1 cellular context compared by ENCODE assay signal in the genomic region with DNA sequence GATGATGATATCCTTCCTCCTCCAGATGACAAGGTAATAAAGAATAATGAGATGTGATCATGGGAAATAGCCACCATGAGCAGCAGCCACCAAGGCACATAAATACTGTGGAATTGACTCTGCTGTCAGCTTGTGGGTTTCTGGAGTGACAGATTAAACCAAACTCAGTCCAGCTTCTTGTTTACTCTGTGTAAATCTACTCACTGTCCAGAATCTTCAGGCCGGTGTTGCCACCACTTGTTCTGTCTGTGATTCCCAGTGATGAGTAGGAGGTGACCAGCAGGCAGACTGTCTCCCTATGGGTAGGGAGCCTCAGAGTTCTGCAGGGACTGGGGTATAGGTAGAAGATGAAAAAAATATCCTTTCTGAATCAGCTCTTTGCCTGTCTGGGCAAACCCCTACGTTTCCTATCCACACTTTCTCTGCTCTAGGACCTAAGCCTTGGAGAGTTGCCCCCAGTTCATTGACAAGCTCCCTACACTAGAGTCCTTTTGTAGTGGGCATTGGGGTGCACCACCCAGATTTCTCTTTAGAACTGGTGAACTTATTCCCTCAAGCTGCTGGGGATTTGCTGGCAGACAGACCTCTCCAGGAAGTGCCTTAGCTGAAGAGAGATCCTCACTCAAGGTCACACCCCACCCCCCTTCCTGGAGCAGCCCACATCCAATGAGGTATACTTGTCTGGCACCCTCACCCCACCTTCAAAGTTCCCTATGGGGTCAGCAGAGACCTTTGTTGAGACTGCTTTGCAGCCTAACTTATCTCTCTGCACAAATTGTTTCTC.
TF ChIP-seq lines count a peak whose summit lies in the region.

No MANE protein-coding gene starts in this region.

TF ChIP-seq in K562, 482 proteins besides CTCF, POLR2A, EP300 and RAD21 (continued from another document):
- TF ChIP-seq, protein P1, sequence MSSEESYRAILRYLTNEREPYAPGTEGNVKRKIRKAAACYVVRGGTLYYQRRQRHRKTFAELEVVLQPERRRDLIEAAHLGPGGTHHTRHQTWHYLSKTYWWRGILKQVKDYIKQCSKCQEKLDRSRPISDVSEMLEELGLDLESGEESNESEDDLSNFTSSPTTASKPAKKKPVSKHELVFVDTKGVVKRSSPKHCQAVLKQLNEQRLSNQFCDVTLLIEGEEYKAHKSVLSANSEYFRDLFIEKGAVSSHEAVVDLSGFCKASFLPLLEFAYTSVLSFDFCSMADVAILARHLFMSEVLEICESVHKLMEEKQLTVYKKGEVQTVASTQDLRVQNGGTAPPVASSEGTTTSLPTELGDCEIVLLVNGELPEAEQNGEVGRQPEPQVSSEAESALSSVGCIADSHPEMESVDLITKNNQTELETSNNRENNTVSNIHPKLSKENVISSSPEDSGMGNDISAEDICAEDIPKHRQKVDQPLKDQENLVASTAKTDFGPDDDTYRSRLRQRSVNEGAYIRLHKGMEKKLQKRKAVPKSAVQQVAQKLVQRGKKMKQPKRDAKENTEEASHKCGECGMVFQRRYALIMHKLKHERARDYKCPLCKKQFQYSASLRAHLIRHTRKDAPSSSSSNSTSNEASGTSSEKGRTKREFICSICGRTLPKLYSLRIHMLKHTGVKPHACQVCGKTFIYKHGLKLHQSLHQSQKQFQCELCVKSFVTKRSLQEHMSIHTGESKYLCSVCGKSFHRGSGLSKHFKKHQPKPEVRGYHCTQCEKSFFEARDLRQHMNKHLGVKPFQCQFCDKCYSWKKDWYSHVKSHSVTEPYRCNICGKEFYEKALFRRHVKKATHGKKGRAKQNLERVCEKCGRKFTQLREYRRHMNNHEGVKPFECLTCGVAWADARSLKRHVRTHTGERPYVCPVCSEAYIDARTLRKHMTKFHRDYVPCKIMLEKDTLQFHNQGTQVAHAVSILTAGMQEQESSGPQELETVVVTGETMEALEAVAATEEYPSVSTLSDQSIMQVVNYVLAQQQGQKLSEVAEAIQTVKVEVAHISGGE (CRISPR knock-in tag; IDR thresholded peaks at IDR 0.05), result 0 out of 6 replicates have a peak, but pooled peaks of 1 of the 3 experiments have one; percentile 48
- TF ChIP-seq ARNT (IDR thresholded peaks at IDR 0.05), result peak; percentile 69 to 87
- TF ChIP-seq JUND (IDR thresholded peaks at IDR 0.05; ENCODE audit: borderline replicate concordance, low read depth, low read length), result peak; percentile 56; the same call in 1 of the 2 replicates
- TF ChIP-seq JUND (tag; IDR thresholded peaks at IDR 0.05; ENCODE audit: borderline replicate concordance, low read depth, low read length), result peak; percentile 61; the same call in 1 of the 3 replicates
- peak; percentile 93 to 97 for TF ChIP-seq FOXK2 (conservative IDR thresholded peaks at IDR 0.05 in 1 of 2, IDR thresholded peaks at IDR 0.05 in 1 of 2; ENCODE audit: low read depth in 2 of 2)
- peak; percentile 97 for TF ChIP-seq ZNF41 (CRISPR knock-in tag; conservative IDR thresholded peaks at IDR 0.05)
- TF ChIP-seq, protein P2, sequence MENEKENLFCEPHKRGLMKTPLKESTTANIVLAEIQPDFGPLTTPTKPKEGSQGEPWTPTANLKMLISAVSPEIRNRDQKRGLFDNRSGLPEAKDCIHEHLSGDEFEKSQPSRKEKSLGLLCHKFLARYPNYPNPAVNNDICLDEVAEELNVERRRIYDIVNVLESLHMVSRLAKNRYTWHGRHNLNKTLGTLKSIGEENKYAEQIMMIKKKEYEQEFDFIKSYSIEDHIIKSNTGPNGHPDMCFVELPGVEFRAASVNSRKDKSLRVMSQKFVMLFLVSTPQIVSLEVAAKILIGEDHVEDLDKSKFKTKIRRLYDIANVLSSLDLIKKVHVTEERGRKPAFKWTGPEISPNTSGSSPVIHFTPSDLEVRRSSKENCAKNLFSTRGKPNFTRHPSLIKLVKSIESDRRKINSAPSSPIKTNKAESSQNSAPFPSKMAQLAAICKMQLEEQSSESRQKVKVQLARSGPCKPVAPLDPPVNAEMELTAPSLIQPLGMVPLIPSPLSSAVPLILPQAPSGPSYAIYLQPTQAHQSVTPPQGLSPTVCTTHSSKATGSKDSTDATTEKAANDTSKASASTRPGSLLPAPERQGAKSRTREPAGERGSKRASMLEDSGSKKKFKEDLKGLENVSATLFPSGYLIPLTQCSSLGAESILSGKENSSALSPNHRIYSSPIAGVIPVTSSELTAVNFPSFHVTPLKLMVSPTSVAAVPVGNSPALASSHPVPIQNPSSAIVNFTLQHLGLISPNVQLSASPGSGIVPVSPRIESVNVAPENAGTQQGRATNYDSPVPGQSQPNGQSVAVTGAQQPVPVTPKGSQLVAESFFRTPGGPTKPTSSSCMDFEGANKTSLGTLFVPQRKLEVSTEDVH (IDR thresholded peaks at IDR 0.05; ENCODE audit: low read depth, partially characterized antibody), result peak; percentile 31
- peak; percentile 74; the same call in 1 of the 2 replicates for TF ChIP-seq ETV5 (CRISPR knock-in tag; IDR thresholded peaks at IDR 0.05; ENCODE audit: low read depth)
- TF ChIP-seq ETV6 (IDR thresholded peaks at IDR 0.05; ENCODE audit: borderline replicate concordance in 1 of 2, low read depth in 2 of 2, low read length in 1 of 2), result peak in 1 of 2 experiments; percentile 52; a peak in 1 of 4 replicates
- no peak for TF ChIP-seq ETV6 (CRISPR knock-in tag; IDR thresholded peaks at IDR 0.05; ENCODE audit: borderline replicate concordance)
- TF ChIP-seq, protein P3, sequence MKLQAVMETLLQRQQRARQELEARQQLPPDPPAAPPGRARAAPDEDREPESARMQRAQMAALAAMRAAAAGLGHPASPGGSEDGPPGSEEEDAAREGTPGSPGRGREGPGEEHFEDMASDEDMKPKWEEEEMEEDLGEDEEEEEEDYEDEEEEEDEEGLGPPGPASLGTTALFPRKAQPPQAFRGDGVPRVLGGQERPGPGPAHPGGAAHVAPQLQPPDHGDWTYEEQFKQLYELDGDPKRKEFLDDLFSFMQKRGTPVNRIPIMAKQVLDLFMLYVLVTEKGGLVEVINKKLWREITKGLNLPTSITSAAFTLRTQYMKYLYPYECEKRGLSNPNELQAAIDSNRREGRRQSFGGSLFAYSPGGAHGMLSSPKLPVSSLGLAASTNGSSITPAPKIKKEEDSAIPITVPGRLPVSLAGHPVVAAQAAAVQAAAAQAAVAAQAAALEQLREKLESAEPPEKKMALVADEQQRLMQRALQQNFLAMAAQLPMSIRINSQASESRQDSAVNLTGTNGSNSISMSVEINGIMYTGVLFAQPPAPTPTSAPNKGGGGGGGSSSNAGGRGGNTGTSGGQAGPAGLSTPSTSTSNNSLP (IDR thresholded peaks at IDR 0.05; ENCODE audit: borderline replicate concordance, low read depth, low read length), result peak; percentile 64; the same call in 1 of the 2 replicates
- TF ChIP-seq, protein P4, sequence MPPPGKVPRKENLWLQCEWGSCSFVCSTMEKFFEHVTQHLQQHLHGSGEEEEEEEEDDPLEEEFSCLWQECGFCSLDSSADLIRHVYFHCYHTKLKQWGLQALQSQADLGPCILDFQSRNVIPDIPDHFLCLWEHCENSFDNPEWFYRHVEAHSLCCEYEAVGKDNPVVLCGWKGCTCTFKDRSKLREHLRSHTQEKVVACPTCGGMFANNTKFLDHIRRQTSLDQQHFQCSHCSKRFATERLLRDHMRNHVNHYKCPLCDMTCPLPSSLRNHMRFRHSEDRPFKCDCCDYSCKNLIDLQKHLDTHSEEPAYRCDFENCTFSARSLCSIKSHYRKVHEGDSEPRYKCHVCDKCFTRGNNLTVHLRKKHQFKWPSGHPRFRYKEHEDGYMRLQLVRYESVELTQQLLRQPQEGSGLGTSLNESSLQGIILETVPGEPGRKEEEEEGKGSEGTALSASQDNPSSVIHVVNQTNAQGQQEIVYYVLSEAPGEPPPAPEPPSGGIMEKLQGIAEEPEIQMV (tag; conservative IDR thresholded peaks at IDR 0.05; ENCODE audit: low read depth), result no peak
- 0 out of 2 replicates have a peak, but pooled peaks have one; percentile 29 for TF ChIP-seq EGR1 (conservative IDR thresholded peaks at IDR 0.05)
- TF ChIP-seq, protein P5, sequence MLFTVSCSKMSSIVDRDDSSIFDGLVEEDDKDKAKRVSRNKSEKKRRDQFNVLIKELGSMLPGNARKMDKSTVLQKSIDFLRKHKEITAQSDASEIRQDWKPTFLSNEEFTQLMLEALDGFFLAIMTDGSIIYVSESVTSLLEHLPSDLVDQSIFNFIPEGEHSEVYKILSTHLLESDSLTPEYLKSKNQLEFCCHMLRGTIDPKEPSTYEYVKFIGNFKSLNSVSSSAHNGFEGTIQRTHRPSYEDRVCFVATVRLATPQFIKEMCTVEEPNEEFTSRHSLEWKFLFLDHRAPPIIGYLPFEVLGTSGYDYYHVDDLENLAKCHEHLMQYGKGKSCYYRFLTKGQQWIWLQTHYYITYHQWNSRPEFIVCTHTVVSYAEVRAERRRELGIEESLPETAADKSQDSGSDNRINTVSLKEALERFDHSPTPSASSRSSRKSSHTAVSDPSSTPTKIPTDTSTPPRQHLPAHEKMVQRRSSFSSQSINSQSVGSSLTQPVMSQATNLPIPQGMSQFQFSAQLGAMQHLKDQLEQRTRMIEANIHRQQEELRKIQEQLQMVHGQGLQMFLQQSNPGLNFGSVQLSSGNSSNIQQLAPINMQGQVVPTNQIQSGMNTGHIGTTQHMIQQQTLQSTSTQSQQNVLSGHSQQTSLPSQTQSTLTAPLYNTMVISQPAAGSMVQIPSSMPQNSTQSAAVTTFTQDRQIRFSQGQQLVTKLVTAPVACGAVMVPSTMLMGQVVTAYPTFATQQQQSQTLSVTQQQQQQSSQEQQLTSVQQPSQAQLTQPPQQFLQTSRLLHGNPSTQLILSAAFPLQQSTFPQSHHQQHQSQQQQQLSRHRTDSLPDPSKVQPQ (CRISPR knock-in tag; IDR thresholded peaks at IDR 0.05; ENCODE audit: borderline replicate concordance), result no peak
- peak; percentile 98 for TF ChIP-seq FOXA1 (IDR thresholded peaks at IDR 0.05; ENCODE audit: borderline replicate concordance)
- TF ChIP-seq CREB1 (IDR thresholded peaks at IDR 0.05), result no peak
- no peak for TF ChIP-seq CREB1 (CRISPR knock-in tag; IDR thresholded peaks at IDR 0.05)
- peak; percentile 99 to 100 for TF ChIP-seq FOXA3 (CRISPR knock-in tag; conservative IDR thresholded peaks at IDR 0.05 in 1 of 2, IDR thresholded peaks at IDR 0.05 in 1 of 2)
- TF ChIP-seq, protein P6, sequence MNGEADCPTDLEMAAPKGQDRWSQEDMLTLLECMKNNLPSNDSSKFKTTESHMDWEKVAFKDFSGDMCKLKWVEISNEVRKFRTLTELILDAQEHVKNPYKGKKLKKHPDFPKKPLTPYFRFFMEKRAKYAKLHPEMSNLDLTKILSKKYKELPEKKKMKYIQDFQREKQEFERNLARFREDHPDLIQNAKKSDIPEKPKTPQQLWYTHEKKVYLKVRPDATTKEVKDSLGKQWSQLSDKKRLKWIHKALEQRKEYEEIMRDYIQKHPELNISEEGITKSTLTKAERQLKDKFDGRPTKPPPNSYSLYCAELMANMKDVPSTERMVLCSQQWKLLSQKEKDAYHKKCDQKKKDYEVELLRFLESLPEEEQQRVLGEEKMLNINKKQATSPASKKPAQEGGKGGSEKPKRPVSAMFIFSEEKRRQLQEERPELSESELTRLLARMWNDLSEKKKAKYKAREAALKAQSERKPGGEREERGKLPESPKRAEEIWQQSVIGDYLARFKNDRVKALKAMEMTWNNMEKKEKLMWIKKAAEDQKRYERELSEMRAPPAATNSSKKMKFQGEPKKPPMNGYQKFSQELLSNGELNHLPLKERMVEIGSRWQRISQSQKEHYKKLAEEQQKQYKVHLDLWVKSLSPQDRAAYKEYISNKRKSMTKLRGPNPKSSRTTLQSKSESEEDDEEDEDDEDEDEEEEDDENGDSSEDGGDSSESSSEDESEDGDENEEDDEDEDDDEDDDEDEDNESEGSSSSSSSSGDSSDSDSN (IDR thresholded peaks at IDR 0.05; ENCODE audit: borderline replicate concordance in 1 of 2, low read depth in 2 of 2, low read length in 2 of 2), result 0 out of 4 replicates have a peak, but pooled peaks of 1 of the 2 experiments have one; percentile 62
- TF ChIP-seq KLF16 (IDR thresholded peaks at IDR 0.05), result peak; percentile 84
- TF ChIP-seq, protein P7, sequence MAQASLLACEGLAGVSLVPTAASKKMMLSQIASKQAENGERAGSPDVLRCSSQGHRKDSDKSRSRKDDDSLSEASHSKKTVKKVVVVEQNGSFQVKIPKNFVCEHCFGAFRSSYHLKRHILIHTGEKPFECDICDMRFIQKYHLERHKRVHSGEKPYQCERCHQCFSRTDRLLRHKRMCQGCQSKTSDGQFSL (CRISPR knock-in tag; IDR thresholded peaks at IDR 0.05), result no peak
- TF ChIP-seq, protein P7 (tag; IDR thresholded peaks at IDR 0.05), result 0 out of 4 replicates have a peak, but pooled peaks of 1 of the 2 experiments have one; percentile 3
- TF ChIP-seq, protein P8, sequence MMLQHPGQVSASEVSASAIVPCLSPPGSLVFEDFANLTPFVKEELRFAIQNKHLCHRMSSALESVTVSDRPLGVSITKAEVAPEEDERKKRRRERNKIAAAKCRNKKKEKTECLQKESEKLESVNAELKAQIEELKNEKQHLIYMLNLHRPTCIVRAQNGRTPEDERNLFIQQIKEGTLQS (IDR thresholded peaks at IDR 0.05), result peak; percentile 53
- TF ChIP-seq, protein P8 (CRISPR knock-in tag; conservative IDR thresholded peaks at IDR 0.05), result no peak
- TF ChIP-seq SMARCE1 (IDR thresholded peaks at IDR 0.05), result peak; percentile 90
- 0 out of 2 replicates have a peak, but pooled peaks have one; percentile 34 for TF ChIP-seq RUNX1 (IDR thresholded peaks at IDR 0.05; ENCODE audit: low read depth)
- peak; percentile 89 for TF ChIP-seq SOX6 (IDR thresholded peaks at IDR 0.05)
- TF ChIP-seq NFE2 (IDR thresholded peaks at IDR 0.05; ENCODE audit: low read depth), result 0 out of 2 replicates have a peak, but pooled peaks have one; percentile 11
- TF ChIP-seq DACH1 (IDR thresholded peaks at IDR 0.05; ENCODE audit: partially characterized antibody), result peak; percentile 15
TF ChIP-seq in K562: peak in this region for 89.
